In the genomic region with DNA sequence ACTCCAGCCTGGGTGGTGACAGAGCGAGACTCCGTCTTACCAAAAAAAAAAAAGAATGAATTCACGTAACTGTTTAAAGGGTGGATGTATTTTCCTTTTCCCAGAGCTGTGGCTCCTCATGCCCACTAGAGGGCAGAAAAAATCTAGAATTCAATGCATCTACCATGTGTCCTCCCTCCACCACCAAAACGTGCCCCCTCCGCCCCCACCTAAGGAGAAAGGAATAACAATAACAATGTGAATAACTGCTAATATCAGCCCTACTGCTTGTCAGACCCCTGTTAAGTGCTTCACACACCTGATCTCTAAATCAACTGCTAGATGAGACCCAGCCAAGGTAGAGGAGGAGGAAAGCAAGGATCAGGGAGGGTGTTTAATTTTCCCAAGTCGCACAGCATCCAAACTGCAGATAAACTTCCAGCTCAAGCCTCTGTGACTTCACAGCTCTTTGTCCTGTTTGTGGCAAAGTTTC, we compare ENCODE assay signal across 8 cellular contexts. TPM values are rescaled to one million over a fixed set of nuclear protein-coding genes. Genes with fewer than 3 reads are reported as not detected.
A peak's percentile ranks its signal among the peaks of the same experiment; 100 is the strongest.
DNase-seq lines count a peak whose midpoint lies in the region; ATAC-seq lines count a peak whose summit lies in the region.

No MANE protein-coding gene starts in this region.

- peaks cover 6% of the 10 kb centered on the region for H3K9me3 Mint-ChIP-seq in activated naive CD4-positive, alpha-beta T cell treated with anti-CD3 and anti-CD28 coated beads for 36 hours

- no peak overlapping the region for H3K27ac Mint-ChIP-seq in activated naive CD4-positive, alpha-beta T cell treated with anti-CD3 and anti-CD28 coated beads for 36 hours

- CTCF ChIA-PET in activated naive CD4-positive, alpha-beta T cell treated with anti-CD3 and anti-CD28 coated beads for 36 hours (lab: Charles Lee) = interaction anchor here (0.6 to 9.2 kb wide), 19 partner anchors 8 to 1177 kb away, joined by 3 to 88 read pairs (median 4); no protein-coding TSS in a partner anchor

- ATAC-seq in Right ventricle myocardium superior (ENCODE audit: poor library complexity) (peak; percentile 45), Right ventricle myocardium inferior (no peak), left ventricle myocardium superior (peak; percentile 42), HG03039 (IDR thresholded peaks at IDR 0.05; ENCODE audit: unreplicated experiment) (no peak), GM18907 (IDR thresholded peaks at IDR 0.05; ENCODE audit: unreplicated experiment) (no peak)

- no peak for DNase-seq in Right ventricle myocardium superior
- no peak for DNase-seq in Right ventricle myocardium inferior (ENCODE audit: missing footprints)
- DNase-seq in MV-4-11 (lab: John Stamatoyannopoulos, UW) = peak; percentile 73
- DNase-seq in activated naive CD4-positive, alpha-beta T cell treated with anti-CD3 and anti-CD28 coated beads for 36 hours = peak; percentile 63
- no peak for DNase-seq in left ventricle myocardium superior
- peak; percentile 65 for DNase-seq in superior temporal gyrus (ENCODE audit: extremely low spot score)

- H3K36me3 Mint-ChIP-seq in activated naive CD4-positive, alpha-beta T cell treated with anti-CD3 and anti-CD28 coated beads for 36 hours (ENCODE audit: low read depth) = no peaks in the 10 kb centered on the region

- peaks cover 23% of the 10 kb centered on the region for H3K4me1 Mint-ChIP-seq in activated naive CD4-positive, alpha-beta T cell treated with anti-CD3 and anti-CD28 coated beads for 36 hours (ENCODE audit: low read depth)

- H3K4me3 Mint-ChIP-seq in activated naive CD4-positive, alpha-beta T cell treated with anti-CD3 and anti-CD28 coated beads for 36 hours = no peak overlapping the region

- intact Hi-C loops in Right ventricle myocardium superior (cut with DNase I) = loop anchor here (10.0 kb wide), 2 partner anchors 121 to 231 kb away; no protein-coding TSS in a partner anchor
- intact Hi-C loops in Right ventricle myocardium inferior (cut with DNase I) = loop anchor here (10.0 kb wide), 1 partner anchor 231 kb away; no protein-coding TSS in a partner anchor
- intact Hi-C loops in activated naive CD4-positive, alpha-beta T cell treated with anti-CD3 and anti-CD28 coated beads for 36 hours (cut with micrococcal nuclease) = loop anchor here (1.0 kb wide), 1 partner anchor 26 kb away; no protein-coding TSS in a partner anchor
- intact Hi-C loops in left ventricle myocardium superior (cut with micrococcal nuclease) = no loop called here

- H3K27me3 Mint-ChIP-seq in activated naive CD4-positive, alpha-beta T cell treated with anti-CD3 and anti-CD28 coated beads for 36 hours (ENCODE audit: low read depth) = peaks cover 2% of the 10 kb centered on the region

RNA-seq across cellular contexts. Expression of a gene that starts 20.2 kb away (rescaled TPM):
- 0.65 TPM for total RNA-seq in Right ventricle myocardium superior
- 0.68 TPM for total RNA-seq in Right ventricle myocardium inferior
- total RNA-seq in activated naive CD4-positive, alpha-beta T cell treated with anti-CD3 and anti-CD28 coated beads for 36 hours = under 1 TPM; 0.35 to 0.52 TPM
- 0.89 TPM for total RNA-seq in left ventricle myocardium superior

RNA-seq across cellular contexts. Expression of a gene that starts 44.6 kb away (rescaled TPM):
- 7.3 TPM for total RNA-seq in Right ventricle myocardium superior
- total RNA-seq in Right ventricle myocardium inferior = 7.6 TPM
- 1 to 10 TPM; 1.1 to 1.5 TPM for total RNA-seq in activated naive CD4-positive, alpha-beta T cell treated with anti-CD3 and anti-CD28 coated beads for 36 hours
- 9.4 TPM for total RNA-seq in left ventricle myocardium superior

Comparison
In these comparisons a context has a peak if more than half of its experiments do, and no peak if none do; other contexts are left out.
1. ATAC-seq: peak in Right ventricle myocardium superior (single experiment) and left ventricle myocardium superior (single experiment); none in Right ventricle myocardium inferior (single experiment), HG03039 (single experiment) and GM18907 (single experiment).
2. DNase-seq: peak in MV-4-11 (single experiment), activated naive CD4-positive, alpha-beta T cell treated with anti-CD3 and anti-CD28 coated beads for 36 hours (single experiment) and superior temporal gyrus (single experiment); none in Right ventricle myocardium superior (single experiment), Right ventricle myocardium inferior (single experiment) and left ventricle myocardium superior (single experiment).